Comparison of ENCODE assay signal across 10 cellular contexts in genomic region chr13:46665243-46665629, GRCh38.
DNase-seq lines count a peak whose midpoint lies in the region; ATAC-seq and TF ChIP-seq lines count a peak whose summit lies in the region.
"Had no signal": no experiment of that assay in that cellular context is flagged by ENCODE, and none has a peak within 500 bp of the region (broad histone marks: within the 10 kb centered on the region; RNA-seq: fewer than 3 reads in every experiment).

No MANE protein-coding gene starts in this region.

- H3K9me3 ChIP-seq in SU-DHL-6 (ENCODE audit: insufficient read depth, low read length) = no peaks in the 10 kb centered on the region
- no peaks in the 10 kb centered on the region for H3K9me3 ChIP-seq in gastroesophageal sphincter

- POLR2A ChIA-PET in activated CD4-positive, alpha-beta T cell treated with anti-CD3 and anti-CD28 coated beads for 36 hours (lab: Charles Lee) = no interaction called here

- no peak overlapping the region for H3K4me3 ChIP-seq in SU-DHL-6 (ENCODE audit: insufficient read depth, low read length, poor library complexity, severe bottlenecking)
- H3K4me3 ChIP-seq in gastroesophageal sphincter = no peak overlapping the region
- H3K4me3 ChIP-seq: lung had no signal

- no peaks in the 10 kb centered on the region for H3K36me3 ChIP-seq in SU-DHL-6 (ENCODE audit: low read length)
- H3K36me3 ChIP-seq in gastroesophageal sphincter = peaks cover 0 to 6% of the 10 kb centered on the region in 2 donors

- peaks cover 16 to 90% (median 31%) of the 10 kb centered on the region in 3 donors for H3K4me1 ChIP-seq in gastroesophageal sphincter

- no peak for TF ChIP-seq POLR2A in gastroesophageal sphincter (IDR thresholded peaks at IDR 0.05)

- no peak for ATAC-seq in activated CD4-positive, alpha-beta T cell treated with anti-CD3 and anti-CD28 coated beads for 36 hours
- ATAC-seq in gastroesophageal sphincter = no peak
- ATAC-seq in stimulated activated naive B cell treated with anti-CD40 and anti-IgM and Interleukin-4, amounts not matched to agents 10 μg/mL and 1 μg/mL and 100 μg/mL, for 72 hours (replicated peaks) = no peak
- ATAC-seq in HG02623 (IDR thresholded peaks at IDR 0.05; ENCODE audit: unreplicated experiment) = no peak

- CTCF ChIA-PET in activated CD4-positive, alpha-beta T cell treated with anti-CD3 and anti-CD28 coated beads for 36 hours (lab: Charles Lee) = interaction anchor here (0.9 kb wide), 1 partner anchor 10 kb away, joined by 4 read pairs; no protein-coding TSS in a partner anchor

- H3K27ac Mint-ChIP-seq in activated CD4-positive, alpha-beta T cell treated with anti-CD3 and anti-CD28 coated beads for 36 hours = peak overlapping the region; percentile 59
- H3K27ac Mint-ChIP-seq in stimulated activated naive B cell treated with anti-CD40 and anti-IgM and Interleukin-4, amounts not matched to agents 10 μg/mL and 1 μg/mL and 100 μg/mL, for 72 hours = peak overlapping the region; percentile 91

- H4K20me1 ChIP-seq in SU-DHL-6 (ENCODE audit: low read depth, low read length) = no peaks in the 10 kb centered on the region; the same call in 1 of the 2 replicates

- peaks cover 50% of the 10 kb centered on the region for H3K4me1 Mint-ChIP-seq in activated CD4-positive, alpha-beta T cell treated with anti-CD3 and anti-CD28 coated beads for 36 hours
- peaks cover 40 to 80% of the 10 kb centered on the region in 2 donors for H3K4me1 Mint-ChIP-seq in stimulated activated naive B cell treated with anti-CD40 and anti-IgM and Interleukin-4, amounts not matched to agents 10 μg/mL and 1 μg/mL and 100 μg/mL, for 72 hours

- no peak overlapping the region for H2AFZ ChIP-seq in SU-DHL-6 (ENCODE audit: low read depth, low read length, severe bottlenecking)

- peaks cover 35% of the 10 kb centered on the region for H3K79me2 ChIP-seq in SU-DHL-6 (ENCODE audit: insufficient read depth, low read length)

- no peak overlapping the region for H3K9ac ChIP-seq in SU-DHL-6 (ENCODE audit: low read length)

- H3K27me3 ChIP-seq in SU-DHL-6 (ENCODE audit: low read length) (no peaks in the 10 kb centered on the region), gastroesophageal sphincter (no peaks in the 10 kb centered on the region)

- H3K27ac ChIP-seq in SU-DHL-6 (ENCODE audit: low read depth, low read length) (peak overlapping the region; percentile 5; the same call in 1 of the 2 replicates), gastroesophageal sphincter (peak overlapping the region in 3 of 4 donors; percentile 7 to 65 (median 48))

- no peak for TF ChIP-seq EP300 in gastroesophageal sphincter (IDR thresholded peaks at IDR 0.05)

- intact Hi-C loops in activated CD4-positive, alpha-beta T cell treated with anti-CD3 and anti-CD28 coated beads for 36 hours (cut with DNase I, micrococcal nuclease) = loop anchor here (5.0 kb wide), 4 partner anchors 58 to 113 kb away; partner anchors contain the start of gene LRCH1 (in 1 of the 2)

- no peaks in the 10 kb centered on the region for H3K27me3 Mint-ChIP-seq in activated CD4-positive, alpha-beta T cell treated with anti-CD3 and anti-CD28 coated beads for 36 hours
- no peaks in the 10 kb centered on the region for H3K27me3 Mint-ChIP-seq in stimulated activated naive B cell treated with anti-CD40 and anti-IgM and Interleukin-4, amounts not matched to agents 10 μg/mL and 1 μg/mL and 100 μg/mL, for 72 hours

- H3K9me2 ChIP-seq in SU-DHL-6 (replicated peaks; ENCODE audit: insufficient read depth, low read length) = no peaks in the 10 kb centered on the region

- peaks cover 7% of the 10 kb centered on the region for H3K36me3 Mint-ChIP-seq in activated CD4-positive, alpha-beta T cell treated with anti-CD3 and anti-CD28 coated beads for 36 hours (ENCODE audit: low read depth)
- peaks cover 4 to 22% of the 10 kb centered on the region in 2 donors for H3K36me3 Mint-ChIP-seq in stimulated activated naive B cell treated with anti-CD40 and anti-IgM and Interleukin-4, amounts not matched to agents 10 μg/mL and 1 μg/mL and 100 μg/mL, for 72 hours

- no peak for TF ChIP-seq CTCF in SU-DHL-6 (IDR thresholded peaks at IDR 0.05; ENCODE audit: insufficient read depth, low read length, poor library complexity, severe bottlenecking)
- TF ChIP-seq CTCF in gastroesophageal sphincter (IDR thresholded peaks at IDR 0.05) = no peak

- no peak overlapping the region for H3K4me2 ChIP-seq in SU-DHL-6 (ENCODE audit: low read depth, low read length, poor library complexity, severe bottlenecking)

- no peak for DNase-seq in activated CD4-positive, alpha-beta T cell treated with anti-CD3 and anti-CD28 coated beads for 36 hours
- DNase-seq in activated CD4-positive, alpha-beta T cell treated with anti-CD3 and anti-CD28 coated beads for 1 hour = no peak
- no peak for DNase-seq in stimulated activated naive B cell treated with anti-CD40 and anti-IgM and Interleukin-4, amounts not matched to agents 10 μg/mL and 1 μg/mL and 100 μg/mL, for 72 hours
- DNase-seq in HuH-7 (ENCODE audit: low spot score) (no peak), NAMALWA (ENCODE audit: low spot score) (no peak)
- DNase-seq: ACHN had no signal

- no peaks in the 10 kb centered on the region for H3K9me3 Mint-ChIP-seq in activated CD4-positive, alpha-beta T cell treated with anti-CD3 and anti-CD28 coated beads for 36 hours (ENCODE audit: low read depth)
- peaks cover 0 to 4% of the 10 kb centered on the region in 2 donors for H3K9me3 Mint-ChIP-seq in stimulated activated naive B cell treated with anti-CD40 and anti-IgM and Interleukin-4, amounts not matched to agents 10 μg/mL and 1 μg/mL and 100 μg/mL, for 72 hours

- H3K4me3 Mint-ChIP-seq in activated CD4-positive, alpha-beta T cell treated with anti-CD3 and anti-CD28 coated beads for 36 hours = no peak overlapping the region
- no peak overlapping the region for H3K4me3 Mint-ChIP-seq in stimulated activated naive B cell treated with anti-CD40 and anti-IgM and Interleukin-4, amounts not matched to agents 10 μg/mL and 1 μg/mL and 100 μg/mL, for 72 hours

- H3F3A ChIP-seq in SU-DHL-6 (ENCODE audit: insufficient read depth) = no peaks in the 10 kb centered on the region
